Comparison of ENCODE assay signal across 27 cellular contexts in the genomic region with DNA sequence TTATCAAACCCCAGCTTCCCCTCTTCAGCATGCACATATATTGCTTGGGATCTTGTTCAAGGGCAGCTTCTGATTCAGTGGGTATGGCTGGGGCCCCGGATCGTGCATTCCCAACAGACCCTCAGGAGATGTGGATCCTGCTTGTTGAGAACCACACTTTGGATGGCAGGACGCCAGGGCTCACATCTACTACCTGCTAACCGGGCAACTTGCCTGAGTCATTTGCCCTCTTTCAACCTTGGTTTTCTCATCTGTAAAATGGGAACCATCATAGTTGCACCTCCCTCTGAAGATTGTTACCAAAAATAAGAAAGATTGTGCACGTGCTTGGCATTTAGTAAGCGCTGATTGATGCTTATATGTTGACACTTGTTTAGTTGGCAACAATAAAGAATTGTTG.
"Had no signal": no experiment of that assay in that cellular context is flagged by ENCODE, and none has a peak within 500 bp of the region (broad histone marks: within the 10 kb centered on the region; RNA-seq: fewer than 3 reads in every experiment).

No MANE protein-coding gene starts in this region.

- H3K27ac ChIP-seq: colonic mucosa, coronary artery, dorsolateral prefrontal cortex, epithelial cell of prostate, esophagus muscularis mucosa, esophagus squamous epithelium, foreskin keratinocyte, gastrocnemius medialis, gastroesophageal sphincter, heart left ventricle, heart right ventricle had no signal

- DNase-seq: colonic mucosa; cortex of kidney; dermis blood vessel endothelial cell; dorsolateral prefrontal cortex; effector CD4-positive, alpha-beta T cell; effector CD8-positive, alpha-beta T cell; effector memory CD4-positive, alpha-beta T cell; effector memory CD8-positive, alpha-beta T cell; erythroblast; esophagus squamous epithelium; foreskin fibroblast; foreskin keratinocyte; foreskin melanocyte; gastrocnemius medialis; glutamatergic neuron; head of caudate nucleus; heart left ventricle; heart right ventricle had no signal

- H3K27me3 ChIP-seq: colonic mucosa, dorsolateral prefrontal cortex, esophagus muscularis mucosa, esophagus squamous epithelium, foreskin keratinocyte, gastrocnemius medialis, heart left ventricle, heart right ventricle had no signal

- FAIRE-seq: colon, endometrium, endothelial cell of umbilical vein, frontal cortex had no signal

- H3K4me1 ChIP-seq: colonic mucosa, esophagus muscularis mucosa, gastrocnemius medialis, gastroesophageal sphincter had no signal

- ATAC-seq: effector memory CD8-positive, alpha-beta T cell; esophagus mucosa; foreskin keratinocyte; gastrocnemius medialis; gastroesophageal sphincter; heart left ventricle; heart right ventricle had no signal

- H3K36me3 ChIP-seq: colonic mucosa, esophagus muscularis mucosa, esophagus squamous epithelium, gastrocnemius medialis, gastroesophageal sphincter, heart left ventricle, heart right ventricle had no signal

- H3K4me3 ChIP-seq: colonic mucosa, coronary artery, dorsolateral prefrontal cortex, esophagus muscularis mucosa, esophagus squamous epithelium, gastrocnemius medialis, gastroesophageal sphincter, heart left ventricle, heart right ventricle had no signal

- H3K9me3 ChIP-seq: colonic mucosa, esophagus muscularis mucosa, esophagus squamous epithelium, gastrocnemius medialis, gastroesophageal sphincter, heart left ventricle, heart right ventricle had no signal
